Comparison of ENCODE assay signal across 9 cellular contexts in genomic region chr1:212822956-212823355, GRCh38. TPM values are rescaled to one million over a fixed set of nuclear protein-coding genes. Genes with fewer than 3 reads are reported as not detected.
"Had no signal": no experiment of that assay in that cellular context is flagged by ENCODE, and none has a peak within 500 bp of the region (broad histone marks: within the 10 kb centered on the region; RNA-seq: fewer than 3 reads in every experiment).

No MANE protein-coding gene starts in this region.

- ATAC-seq: GM12878 had no signal

- DNase-seq: GDM1, GF-D8 had no signal

- FAIRE-seq: G401.6, GM12878, GM12891, GM12892, GM18507, GM19239 had no signal

- H3K4me3 ChIP-seq: GM12878 had no signal

RNA-seq across cellular contexts. Expression of gene SPATA45, which starts 24.5 kb away (rescaled TPM):
- total RNA-seq: G401, GM12878 had no signal
